20 cellular contexts compared by ENCODE assay signal in genomic region chr5:77777911-77778310, GRCh38. TPM values are rescaled to one million over a fixed set of nuclear protein-coding genes. Genes with fewer than 3 reads are reported as not detected.
DNase-seq lines count a peak whose midpoint lies in the region; ATAC-seq, FAIRE-seq and TF ChIP-seq lines count a peak whose summit lies in the region.
"Had no signal": no experiment of that assay in that cellular context is flagged by ENCODE, and none has a peak within 500 bp of the region (broad histone marks: within the 10 kb centered on the region; RNA-seq: fewer than 3 reads in every experiment).

No MANE protein-coding gene starts in this region.

- H3K4me3 ChIP-seq in K562 (no peak overlapping the region), parathyroid adenoma (ENCODE audit: low read depth, low read length) (no peak overlapping the region)
- H3K4me3 ChIP-seq in CD8-positive, alpha-beta memory T cell (ENCODE audit: low read length), result no peak overlapping the region

- no peak overlapping the region for H3K27ac Mint-ChIP-seq in natural killer cell
- no peak overlapping the region for H3K27ac Mint-ChIP-seq in natural killer cell treated with Interleukin-12 subunit alpha and Interleukin-12 subunit beta and Interleukin-15 and Interleukin-18, amount 100 ng/mL, for 72 hours
- peak overlapping the region in 2 of 8 donors; percentile 66 to 97 for H3K27ac Mint-ChIP-seq in CD8-positive, alpha-beta memory T cell
- peak overlapping the region in 1 of 2 donors; percentile 51 for H3K27ac Mint-ChIP-seq in effector memory CD8-positive, alpha-beta T cell
- H3K27ac Mint-ChIP-seq: H9 had no signal

- H3K4me1 ChIP-seq in K562 (replicated peaks in 1 of 2; ENCODE audit: control insufficient read depth in 2 of 2, insufficient read depth in 2 of 2, low read length in 2 of 2) (peaks cover 9 to 12% of the 10 kb centered on the region in 2 experiments; a peak in 3 of 5 replicates), parathyroid adenoma (peaks cover 12% of the 10 kb centered on the region)
- peaks cover 30% of the 10 kb centered on the region for H3K4me1 ChIP-seq in CD8-positive, alpha-beta memory T cell (ENCODE audit: insufficient read depth, low read length)

- H3K9me1 ChIP-seq in K562 (ENCODE audit: control insufficient read depth, insufficient read depth, low read length), result no peaks in the 10 kb centered on the region

- TF ChIP-seq EP300 in K562 (IDR thresholded peaks at IDR 0.05; ENCODE audit: low read length), result no peak

- H3K4me1 Mint-ChIP-seq in natural killer cell, result peaks cover 29 to 33% of the 10 kb centered on the region in 2 donors
- peaks cover 25 to 32% of the 10 kb centered on the region in 2 donors for H3K4me1 Mint-ChIP-seq in natural killer cell treated with Interleukin-12 subunit alpha and Interleukin-12 subunit beta and Interleukin-15 and Interleukin-18, amount 100 ng/mL, for 72 hours (ENCODE audit: low read depth in 2 of 2)
- H3K4me1 Mint-ChIP-seq in CD8-positive, alpha-beta memory T cell, result peaks cover 30 to 36% (median 34%) of the 10 kb centered on the region in 3 donors
- peaks cover 26 to 32% of the 10 kb centered on the region in 2 donors for H3K4me1 Mint-ChIP-seq in effector memory CD8-positive, alpha-beta T cell (ENCODE audit: low read depth in 2 of 2)

- peaks cover 12% of the 10 kb centered on the region for H3K36me3 ChIP-seq in K562 (ENCODE audit: control insufficient read depth, insufficient read depth, low read length)
- H3K36me3 ChIP-seq in parathyroid adenoma (ENCODE audit: control insufficient read depth, insufficient read depth, low read length), result no peaks in the 10 kb centered on the region
- H3K36me3 ChIP-seq in CD8-positive, alpha-beta memory T cell (ENCODE audit: insufficient read depth, low read length), result peaks cover 5% of the 10 kb centered on the region

- peak overlapping the region; percentile 43 for H2AFZ ChIP-seq in K562 (ENCODE audit: low read depth, low read length)
- H2AFZ ChIP-seq in parathyroid adenoma, result peak overlapping the region; percentile 13

- no peak for FAIRE-seq in K562 (lab: Jason Lieb, UNC)
- FAIRE-seq: A204.1 had no signal

- intact Hi-C loops in natural killer cell (cut with micrococcal nuclease), result loop anchor here (10.0 kb wide), 1 partner anchor 283 kb away; the partner anchor contains the start of gene WDR41
- intact Hi-C loops in K562 (cut with micrococcal nuclease), result no loop called here

- H3K9me3 ChIP-seq in K562 (replicated peaks; ENCODE audit: control insufficient read depth, insufficient read depth, low read depth, low read length) (no peaks in the 10 kb centered on the region), parathyroid adenoma (ENCODE audit: control insufficient read depth, low read length) (no peaks in the 10 kb centered on the region)
- no peaks in the 10 kb centered on the region for H3K9me3 ChIP-seq in CD8-positive, alpha-beta memory T cell (ENCODE audit: low read length)

- H3K4me3 Mint-ChIP-seq in natural killer cell, result peak overlapping the region; percentile 97
- no peak overlapping the region for H3K4me3 Mint-ChIP-seq in natural killer cell treated with Interleukin-12 subunit alpha and Interleukin-12 subunit beta and Interleukin-15 and Interleukin-18, amount 100 ng/mL, for 72 hours
- H3K4me3 Mint-ChIP-seq in CD8-positive, alpha-beta memory T cell, result peak overlapping the region in 3 of 7 donors; percentile 12 to 83 (median 67)
- H3K4me3 Mint-ChIP-seq in effector memory CD8-positive, alpha-beta T cell, result no peak overlapping the region
- H3K4me3 Mint-ChIP-seq: H9 had no signal

- BruUV-seq in K562 (replicated peaks; lab: Mats Ljungman, UMichigan), result no TSS peak

- H3K4me2 ChIP-seq in K562 (ENCODE audit: insufficient read depth, low read length) (no peak overlapping the region), parathyroid adenoma (ENCODE audit: low read length) (no peak overlapping the region)

- H3K79me2 ChIP-seq in K562 (ENCODE audit: control insufficient read depth, insufficient read depth, low read length) (peaks cover 33% of the 10 kb centered on the region), parathyroid adenoma (peaks cover 18% of the 10 kb centered on the region)

- peaks cover 4 to 8% of the 10 kb centered on the region in 2 donors for H3K27me3 Mint-ChIP-seq in natural killer cell (ENCODE audit: low read depth in 2 of 2)
- H3K27me3 Mint-ChIP-seq in natural killer cell treated with Interleukin-12 subunit alpha and Interleukin-12 subunit beta and Interleukin-15 and Interleukin-18, amount 100 ng/mL, for 72 hours, result peaks cover 0 to 4% of the 10 kb centered on the region in 2 donors
- no peaks in the 10 kb centered on the region for H3K27me3 Mint-ChIP-seq in CD8-positive, alpha-beta memory T cell
- no peaks in the 10 kb centered on the region for H3K27me3 Mint-ChIP-seq in effector memory CD8-positive, alpha-beta T cell

- 47% methylated on average over 3 of the region's 3 CpGs for WGBS in K562 (ENCODE audit: insufficient coverage, low coverage, missing lambda C conversion rate)

- CTCF ChIA-PET in K562 (lab: Yijun Ruan, JAX; ENCODE audit: low intra/inter-chr PET ratio), result no interaction called here
- CTCF ChIA-PET in CD8-positive, alpha-beta memory T cell (lab: Charles Lee), result no interaction called here

- H3K27me3 ChIP-seq in K562 (ENCODE audit: control insufficient read depth in 2 of 2, insufficient read depth in 2 of 2, low read length in 2 of 2) (no peaks in the 10 kb centered on the region), parathyroid adenoma (ENCODE audit: control insufficient read depth, insufficient read depth, low read length) (no peaks in the 10 kb centered on the region)
- no peaks in the 10 kb centered on the region for H3K27me3 ChIP-seq in CD8-positive, alpha-beta memory T cell (ENCODE audit: insufficient read depth, low read length, poor library complexity, severe bottlenecking)

- in situ Hi-C loops in K562 (cut with MboI), result no loop called here

- H3K27ac ChIP-seq in K562 (ENCODE audit: extremely low read depth, low read depth, low read length) (no peak overlapping the region), parathyroid adenoma (no peak overlapping the region)
- no peak overlapping the region for H3K27ac ChIP-seq in CD8-positive, alpha-beta memory T cell (ENCODE audit: low read depth, low read length)
- H3K27ac ChIP-seq: C4-2B had no signal

- POLR2A ChIA-PET in K562 (lab: Yijun Ruan, JAX), result interaction anchor here (0.7 kb wide), 3 partner anchors 9 to 61 kb away, joined by 3 to 4 read pairs (median 3); no protein-coding TSS in a partner anchor
- POLR2A ChIA-PET in CD8-positive, alpha-beta memory T cell (lab: Charles Lee), result no interaction called here

- no peaks in the 10 kb centered on the region for H4K20me1 ChIP-seq in K562 (replicated peaks; ENCODE audit: control insufficient read depth, insufficient read depth, low read length)

- no peaks in the 10 kb centered on the region for H3K9me3 Mint-ChIP-seq in natural killer cell
- no peaks in the 10 kb centered on the region for H3K9me3 Mint-ChIP-seq in natural killer cell treated with Interleukin-12 subunit alpha and Interleukin-12 subunit beta and Interleukin-15 and Interleukin-18, amount 100 ng/mL, for 72 hours
- H3K9me3 Mint-ChIP-seq in CD8-positive, alpha-beta memory T cell, result no peaks in the 10 kb centered on the region
- no peaks in the 10 kb centered on the region for H3K9me3 Mint-ChIP-seq in effector memory CD8-positive, alpha-beta T cell
- H3K9me3 Mint-ChIP-seq: H9 had no signal

- no peak for TF ChIP-seq POLR2A in K562 (conservative IDR thresholded peaks at IDR 0.05)

- H3K36me3 Mint-ChIP-seq in natural killer cell, result no peaks in the 10 kb centered on the region
- peaks cover 5% of the 10 kb centered on the region for H3K36me3 Mint-ChIP-seq in natural killer cell treated with Interleukin-12 subunit alpha and Interleukin-12 subunit beta and Interleukin-15 and Interleukin-18, amount 100 ng/mL, for 72 hours
- peaks cover 0 to 17% (median 0%) of the 10 kb centered on the region in 3 donors for H3K36me3 Mint-ChIP-seq in CD8-positive, alpha-beta memory T cell
- peaks cover 21% of the 10 kb centered on the region for H3K36me3 Mint-ChIP-seq in effector memory CD8-positive, alpha-beta T cell (ENCODE audit: insufficient read depth)

- TF ChIP-seq CTCF in natural killer cell (IDR thresholded peaks at IDR 0.05) (no peak), K562 (IDR thresholded peaks at IDR 0.05 in 2 of 3, conservative IDR thresholded peaks at IDR 0.05 in 1 of 3; ENCODE audit: insufficient read depth in 2 of 3, low read depth in 1 of 3, low read length in 3 of 3) (no peak), parathyroid adenoma (IDR thresholded peaks at IDR 0.05) (no peak)

- no peak overlapping the region for H3K9ac ChIP-seq in K562 (ENCODE audit: insufficient read depth in 1 of 2, low read depth in 2 of 2, low read length in 2 of 2)
- no peak overlapping the region for H3K9ac ChIP-seq in parathyroid adenoma

- DNase-seq in natural killer cell, result no peak
- no peak for DNase-seq in natural killer cell treated with Interleukin-12 subunit alpha and Interleukin-12 subunit beta and Interleukin-15 and Interleukin-18, amount 100 ng/mL, for 72 hours (ENCODE audit: low spot score)
- DNase-seq in K562 (ENCODE audit: extremely low read depth in 1 of 4, low spot score in 3 of 4), result no peak
- no peak for DNase-seq in CD8-positive, alpha-beta memory T cell
- no peak for DNase-seq in effector memory CD8-positive, alpha-beta T cell
- no peak for DNase-seq in stimulated activated CD4-positive, alpha-beta T cell treated with anti-CD3 and anti-CD28 coated beads, Interleukin-15, amount 100 ng/mL, for 24 hours
- DNase-seq: DMS79; H9; NCI-H1105 treated with DMSO at 0.1 percent for 48 hours; NCI-H2081; NCI-H2171; NCI-H345; NCI-H524; NCI-H774; NK-92 treated with Interleukin-12 subunit alpha and Interleukin-12 subunit beta, amount 100 ng/mL, for 24 hours had no signal

- no peak for TF ChIP-seq RAD21 in K562 (CRISPR knock-in tag; conservative IDR thresholded peaks at IDR 0.05 in 1 of 2, IDR thresholded peaks at IDR 0.05 in 1 of 2)

- ATAC-seq in natural killer cell (no peak), K562 (no peak)
- ATAC-seq in natural killer cell treated with Interleukin-12 subunit alpha and Interleukin-12 subunit beta and Interleukin-15 and Interleukin-18, amount 100 ng/mL, for 72 hours, result no peak
- ATAC-seq in effector memory CD8-positive, alpha-beta T cell (replicated peaks), result no peak
- ATAC-seq: Panc1, SK-N-SH treated with all-trans-retinoic acid at 6 μM for 48 hours had no signal

RNA-seq across cellular contexts. Expression of gene TBCA, which starts 1.8 kb away (rescaled TPM):
- 10 to 100 TPM; 65.0 to 72.3 (median 70.7) TPM for total RNA-seq in natural killer cell
- 100 to 1,000 TPM in 1 of 2 donors, 10 to 100 TPM in 1; 90.3 to 113 TPM for total RNA-seq in natural killer cell treated with Interleukin-12 subunit alpha and Interleukin-12 subunit beta and Interleukin-15 and Interleukin-18, amount 100 ng/mL, for 72 hours
- total RNA-seq in K562 (2011; cell fraction: chromatin; rRNA removed; ENCODE audit: low replicate concordance), result 8.1 and 28.0 TPM in 2 replicates
- total RNA-seq in K562 (2011; cell fraction: nucleolus; rRNA removed), result 11.3 and 12.1 TPM in 2 replicates
- 23.6 and 28.9 TPM in 2 replicates for total RNA-seq in K562 (2011; cell fraction: nucleoplasm; rRNA removed)
- 200 and 293 TPM in 2 replicates for total RNA-seq in K562 (2014; rRNA removed)
- total RNA-seq in K562 (2014; rRNA removed; fragmentation: Illumina TruSeq; extraction: Trizol), result 274 and 305 TPM in 2 replicates
- 315 and 336 TPM in 2 replicates for total RNA-seq in K562 (2015; rRNA removed; fragmentation: Illumina TruSeq; extraction: Trizol)
- total RNA-seq in K562 (2021), result 267 and 288 TPM in 2 replicates
- 119 and 164 TPM in 2 replicates for polyA plus RNA-seq in K562 (2011; rRNA removed)
- polyA plus RNA-seq in K562 (2011; cell fraction: cytosol; rRNA removed), result 25.0 and 59.7 TPM in 2 replicates
- polyA plus RNA-seq in K562 (2011; cell fraction: nucleus; rRNA removed), result 26.6 and 38.8 TPM in 2 replicates
- polyA plus RNA-seq in K562 (2012), result 258 and 421 TPM in 2 replicates
- 308 and 334 TPM in 2 replicates for polyA plus RNA-seq in K562 (2014; fragmentation: Illumina TruSeq; extraction: Trizol)
- polyA plus RNA-seq in K562 (2014; fragmentation: Nextera tagmentation; extraction: Ambion mirVana), result 100 to 1,000 TPM; 588 to 661 TPM
- polyA plus RNA-seq in K562 (2014; rRNA removed), result 596 and 618 TPM in 2 replicates
- 42.7 and 54.8 TPM in 2 replicates for polyA minus RNA-seq in K562 (2011; rRNA and poly(A)+ RNA removed)
- 36.1 and 53.5 TPM in 2 replicates for polyA minus RNA-seq in K562 (2011; cell fraction: cytosol; rRNA and poly(A)+ RNA removed)
- 7.1 and 16.2 TPM in 2 replicates for polyA minus RNA-seq in K562 (2011; cell fraction: nucleus; rRNA and poly(A)+ RNA removed)
- 100 to 1,000 TPM; 237 to 239 TPM for total RNA-seq in CD8-positive, alpha-beta memory T cell
- polyA plus RNA-seq in CD8-positive, alpha-beta memory T cell, result 193 TPM
